Comparison of ENCODE assay signal across 10 cellular contexts in genomic region chr6:39088331-39088730, GRCh38. TPM values are rescaled to one million over a fixed set of nuclear protein-coding genes. Genes with fewer than 3 reads are reported as not detected.
DNase-seq lines count a peak whose midpoint lies in the region; ATAC-seq and TF ChIP-seq lines count a peak whose summit lies in the region.
"Had no signal": no experiment of that assay in that cellular context is flagged by ENCODE, and none has a peak within 500 bp of the region (broad histone marks: within the 10 kb centered on the region; RNA-seq: fewer than 3 reads in every experiment).

No MANE protein-coding gene starts in this region.

- H3K9ac ChIP-seq in neural progenitor cell = no peak overlapping the region

- no peaks in the 10 kb centered on the region for H3K9me3 ChIP-seq in neural progenitor cell (ENCODE audit: low read depth)
- no peaks in the 10 kb centered on the region for H3K9me3 ChIP-seq in suprapubic skin

- H3K36me3 ChIP-seq in neural progenitor cell = no peaks in the 10 kb centered on the region
- no peaks in the 10 kb centered on the region for H3K36me3 ChIP-seq in suprapubic skin

- H3K4me1 Mint-ChIP-seq in activated CD4-positive, alpha-beta T cell treated with anti-CD3 and anti-CD28 coated beads for 36 hours = peaks cover 5% of the 10 kb centered on the region
- H3K4me1 Mint-ChIP-seq in neural progenitor cell = peaks cover 38% of the 10 kb centered on the region

- peaks cover 35% of the 10 kb centered on the region for H3K4me1 ChIP-seq in neural progenitor cell
- no peaks in the 10 kb centered on the region for H3K4me1 ChIP-seq in suprapubic skin

- WGBS in suprapubic skin = 9% methylated on average over 4 of the region's 4 CpGs

- H3K4me2 ChIP-seq in neural progenitor cell = peak overlapping the region; percentile 59

- TF ChIP-seq CTCF in fibroblast of mammary gland (conservative IDR thresholded peaks at IDR 0.05; ENCODE audit: control insufficient read depth, insufficient read depth, low read depth, low read length) (peak; percentile 36), neural progenitor cell (IDR thresholded peaks at IDR 0.05) (peak; percentile 56), suprapubic skin (IDR thresholded peaks at IDR 0.05) (peak in 1 of 2 donors; percentile 33)

- H3F3A ChIP-seq in neural progenitor cell (ENCODE audit: low read depth) = peaks cover 15% of the 10 kb centered on the region

- H2AFZ ChIP-seq in neural progenitor cell (replicated peaks) = no peak overlapping the region

- CTCF ChIA-PET in activated CD4-positive, alpha-beta T cell treated with anti-CD3 and anti-CD28 coated beads for 36 hours (lab: Charles Lee) = interaction anchor here (0.8 to 2.3 kb wide), 9 partner anchors 14 to 221 kb away, joined by 3 to 10 read pairs (median 4); no protein-coding TSS in a partner anchor

- ATAC-seq in activated CD4-positive, alpha-beta T cell treated with anti-CD3 and anti-CD28 coated beads for 36 hours = peak; percentile 34
- no peak for ATAC-seq in GM18907 (IDR thresholded peaks at IDR 0.05; ENCODE audit: unreplicated experiment)

- TF ChIP-seq EP300 in suprapubic skin (IDR thresholded peaks at IDR 0.05) = no peak

- DNase-seq in activated CD4-positive, alpha-beta T cell treated with anti-CD3 and anti-CD28 coated beads for 36 hours = peak; percentile 41
- DNase-seq in activated CD4-positive, alpha-beta T cell treated with anti-CD3 and anti-CD28 coated beads for 1 hour = no peak
- DNase-seq in OCI-M1 (lab: John Stamatoyannopoulos, UW) (peak; percentile 70), fibroblast of mammary gland (ENCODE audit: low read depth) (peak; percentile 43), neural progenitor cell (ENCODE audit: low spot score) (peak; percentile 93), suprapubic skin (ENCODE audit: low spot score in 2 of 2) (no peak), DMS153 treated with DMSO at 0.1 percent for 48 hours (lab: John Stamatoyannopoulos, UW; ENCODE audit: unreplicated experiment) (no peak)
- DNase-seq: CD4-positive, CD25-positive, alpha-beta regulatory T cell had no signal

- H3K27ac Mint-ChIP-seq in activated CD4-positive, alpha-beta T cell treated with anti-CD3 and anti-CD28 coated beads for 36 hours = no peak overlapping the region
- no peak overlapping the region for H3K27ac Mint-ChIP-seq in neural progenitor cell
- H3K27ac Mint-ChIP-seq: T-helper 1 cell treated with Interleukin-12 subunit alpha and Interleukin-12 subunit beta and Interleukin-4 antibody, amounts not matched to agents 30 μg/mL and 1 μg/mL, for 36 hours had no signal

- H3K36me3 Mint-ChIP-seq in activated CD4-positive, alpha-beta T cell treated with anti-CD3 and anti-CD28 coated beads for 36 hours (ENCODE audit: low read depth) = no peaks in the 10 kb centered on the region
- no peaks in the 10 kb centered on the region for H3K36me3 Mint-ChIP-seq in neural progenitor cell
- H3K36me3 Mint-ChIP-seq: CD4-positive, CD25-positive, alpha-beta regulatory T cell had no signal

- H3K9me3 Mint-ChIP-seq in activated CD4-positive, alpha-beta T cell treated with anti-CD3 and anti-CD28 coated beads for 36 hours (ENCODE audit: low read depth) = no peaks in the 10 kb centered on the region
- H3K9me3 Mint-ChIP-seq in neural progenitor cell = no peaks in the 10 kb centered on the region
- H3K9me3 Mint-ChIP-seq: CD4-positive, CD25-positive, alpha-beta regulatory T cell; T-helper 1 cell treated with Interleukin-12 subunit alpha and Interleukin-12 subunit beta and Interleukin-4 antibody, amounts not matched to agents 30 μg/mL and 1 μg/mL, for 36 hours had no signal

- no peaks in the 10 kb centered on the region for H3K79me2 ChIP-seq in neural progenitor cell (ENCODE audit: low read depth)

- H3K27me3 ChIP-seq in neural progenitor cell = no peaks in the 10 kb centered on the region
- peaks cover 33% of the 10 kb centered on the region for H3K27me3 ChIP-seq in suprapubic skin

- no peak overlapping the region for H3K27ac ChIP-seq in neural progenitor cell
- no peak overlapping the region for H3K27ac ChIP-seq in suprapubic skin

- intact Hi-C loops in activated CD4-positive, alpha-beta T cell treated with anti-CD3 and anti-CD28 coated beads for 36 hours (cut with DNase I, micrococcal nuclease) = no loop called here

- H3K4me3 Mint-ChIP-seq in activated CD4-positive, alpha-beta T cell treated with anti-CD3 and anti-CD28 coated beads for 36 hours = no peak overlapping the region
- H3K4me3 Mint-ChIP-seq in neural progenitor cell = no peak overlapping the region
- H3K4me3 Mint-ChIP-seq: CD4-positive, CD25-positive, alpha-beta regulatory T cell; T-helper 1 cell treated with Interleukin-12 subunit alpha and Interleukin-12 subunit beta and Interleukin-4 antibody, amounts not matched to agents 30 μg/mL and 1 μg/mL, for 36 hours had no signal

- H3K4me3 ChIP-seq in fibroblast of mammary gland (ENCODE audit: control insufficient read depth, low read depth, low read length) (no peak overlapping the region), neural progenitor cell (no peak overlapping the region), suprapubic skin (no peak overlapping the region)

- peaks cover 34% of the 10 kb centered on the region for H4K20me1 ChIP-seq in neural progenitor cell (ENCODE audit: low read depth)

- no peak for TF ChIP-seq POLR2A in suprapubic skin (IDR thresholded peaks at IDR 0.05)

- POLR2A ChIA-PET in activated CD4-positive, alpha-beta T cell treated with anti-CD3 and anti-CD28 coated beads for 36 hours (lab: Charles Lee) = no interaction called here

- H3K27me3 Mint-ChIP-seq in activated CD4-positive, alpha-beta T cell treated with anti-CD3 and anti-CD28 coated beads for 36 hours = peaks cover 40% of the 10 kb centered on the region
- peaks cover 11% of the 10 kb centered on the region for H3K27me3 Mint-ChIP-seq in neural progenitor cell (ENCODE audit: insufficient read depth, low read depth)

RNA-seq across cellular contexts. Expression of gene SAYSD1, which starts 26.7 kb away (rescaled TPM):
- 10 to 100 TPM; 14.1 to 16.7 TPM for total RNA-seq in activated CD4-positive, alpha-beta T cell treated with anti-CD3 and anti-CD28 coated beads for 36 hours
- total RNA-seq in neural progenitor cell (ENCODE audit: low replicate concordance) (8.2 and 10.8 TPM in 2 replicates), suprapubic skin (10 to 100 TPM; 12.1 to 17.4 (median 14.4) TPM)

RNA-seq across cellular contexts. Expression of gene GLP1R, which starts 39.8 kb away (rescaled TPM):
- under 1 TPM; 0.70 to 0.94 TPM for total RNA-seq in activated CD4-positive, alpha-beta T cell treated with anti-CD3 and anti-CD28 coated beads for 36 hours
- total RNA-seq in neural progenitor cell (ENCODE audit: low replicate concordance) (0.82 and 1.3 TPM in 2 replicates), suprapubic skin (under 1 TPM in 3 of 4 donors, not detected in 1; 0.32 to 0.95 (median 0.59) TPM)
- total RNA-seq: CD4-positive, CD25-positive, alpha-beta regulatory T cell had no signal

Comparison
In these comparisons a context has a peak if more than half of its experiments do, and no peak if none do; other contexts are left out.
1. DNase-seq: peak in activated CD4-positive, alpha-beta T cell treated with anti-CD3 and anti-CD28 coated beads for 36 hours (single experiment), OCI-M1 (single experiment), fibroblast of mammary gland (single experiment) and neural progenitor cell (single experiment); none in activated CD4-positive, alpha-beta T cell treated with anti-CD3 and anti-CD28 coated beads for 1 hour (single experiment), suprapubic skin (0 of 2) and DMS153 treated with DMSO at 0.1 percent for 48 hours (single experiment).